8 cellular contexts compared by ENCODE assay signal in genomic region chr6:63053206-63053605, GRCh38.
DNase-seq lines count a peak whose midpoint lies in the region; ATAC-seq, FAIRE-seq and TF ChIP-seq lines count a peak whose summit lies in the region.
"Not testable (repeated sequence)": the region's sequence is repeated elsewhere in the genome, so short reads cannot be mapped to it uniquely, and the experiment has no call there.

No MANE protein-coding gene starts in this region.

- H3K9me3 Mint-ChIP-seq in WTC11 (peaks cover 30% of the 10 kb centered on the region), endodermal cell (peaks cover 11% of the 10 kb centered on the region)
- not testable (repeated sequence) for H3K9me3 Mint-ChIP-seq in progenitor cell of endocrine pancreas (ENCODE audit: low read depth)

- not testable (repeated sequence) for ATAC-seq in WTC11
- ATAC-seq in HepG2, result 0 out of 3 replicates have a peak, but pooled peaks have one; percentile 25

- peak overlapping the region; percentile 42 for H2AFZ ChIP-seq in HepG2 (ENCODE audit: low read length)

- DNase-seq in DMS53 (lab: John Stamatoyannopoulos, UW), result peak; percentile 11
- not testable (repeated sequence) for DNase-seq in H7; progenitor cell of endocrine pancreas (ENCODE audit: low spot score, unreplicated experiment)
- DNase-seq in NCI-H82 (lab: John Stamatoyannopoulos, UW), result peak; percentile 5
- peak; percentile 18 for DNase-seq in WTC11 (ENCODE audit: low spot score)
- DNase-seq in endodermal cell, result peak; percentile 77
- peak; percentile 45 for DNase-seq in HepG2 (ENCODE audit: low spot score)

- H3K9ac ChIP-seq in HUES64 (ENCODE audit: low read depth, low read length); endodermal cell (ENCODE audit: extremely low read depth, low read length, poor library complexity, severe bottlenecking); HepG2 (ENCODE audit: insufficient read depth, low read depth, low read length): not testable (repeated sequence)

- not testable (repeated sequence) for H3K27ac ChIP-seq in HUES64 (ENCODE audit: low read depth, low read length); endodermal cell (ENCODE audit: low read depth, low read length); HepG2 (ENCODE audit: extremely low read length, insufficient read depth, low read length)

- WGBS in HUES64, result 84% methylated on average over 9 of the region's 9 CpGs
- WGBS in endodermal cell (ENCODE audit: insufficient coverage in 1 of 2, insufficient read length in 1 of 2), 2 experiments, result 84 to 85% methylated on average over 4 to 9 of the region's 9 CpGs
- 0% methylated on average over 9 of the region's 9 CpGs for WGBS in HepG2 (ENCODE audit: low lambda C conversion rate)

- H4K20me1 ChIP-seq in HepG2 (ENCODE audit: insufficient read depth, low read length), result not testable (repeated sequence)

- H3K36me3 ChIP-seq in H7 (replicated peaks; ENCODE audit: control insufficient read depth, insufficient read depth, low read length); HUES64 (ENCODE audit: insufficient read depth, low read length); endodermal cell (ENCODE audit: control insufficient read depth, insufficient read depth, low read length); HepG2 (replicated peaks in 1 of 2; ENCODE audit: control insufficient read depth in 1 of 2, insufficient read depth in 2 of 2, low read length in 2 of 2): not testable (repeated sequence)

- TF ChIP-seq RAD21 in HepG2 (CRISPR knock-in tag; IDR thresholded peaks at IDR 0.05), result not testable (repeated sequence)

- not testable (repeated sequence) for FAIRE-seq in HepG2 (lab: Jason Lieb, UNC)

- not testable (repeated sequence) for H3K27ac Mint-ChIP-seq in WTC11, progenitor cell of endocrine pancreas
- peak overlapping the region; percentile 80 for H3K27ac Mint-ChIP-seq in endodermal cell

- in situ Hi-C loops in HepG2 (cut with HindIII; ENCODE audit: extremely low pct_ligation_motif_present, low pct_unique_long_range_greater_than_20kb), result loop anchor here (25.0 kb wide), 1 partner anchor 759 kb away; no protein-coding TSS in a partner anchor

- H3K36me3 Mint-ChIP-seq in WTC11, result peaks cover 15% of the 10 kb centered on the region
- H3K36me3 Mint-ChIP-seq in endodermal cell (ENCODE audit: low read depth); progenitor cell of endocrine pancreas (ENCODE audit: insufficient read depth): not testable (repeated sequence)

- not testable (repeated sequence) for H3K4me1 ChIP-seq in HUES64 (ENCODE audit: insufficient read depth, low read length); endodermal cell (ENCODE audit: control insufficient read depth, insufficient read depth, low read length)
- peaks cover 15% of the 10 kb centered on the region for H3K4me1 ChIP-seq in HepG2 (ENCODE audit: insufficient read depth, low read length)

- H3K27me3 Mint-ChIP-seq in WTC11 (ENCODE audit: low read depth); endodermal cell (ENCODE audit: insufficient read depth); progenitor cell of endocrine pancreas: not testable (repeated sequence)

- CTCF ChIA-PET in WTC11 (lab: Charles Lee); HepG2 (lab: Yijun Ruan, JAX; ENCODE audit: low intra/inter-chr PET ratio, low total read pairs): not testable (repeated sequence)

- POLR2A ChIA-PET in WTC11 (lab: Charles Lee); HepG2 (lab: Yijun Ruan, JAX): not testable (repeated sequence)

- BruUV-seq in HepG2 (replicated peaks; lab: Mats Ljungman, UMichigan), result not testable (repeated sequence)

- H3K4me3 ChIP-seq in H7 (ENCODE audit: insufficient read depth, low read depth, low read length) (peak overlapping the region; percentile 23), HUES64 (ENCODE audit: low read length) (peak overlapping the region; percentile 33), HepG2 (replicated peaks in 1 of 3; ENCODE audit: insufficient read depth in 1 of 3, low read depth in 2 of 3, low read length in 3 of 3) (peak overlapping the region; percentile 52 to 60 (median 54); a peak in 5 of 6 replicates)
- H3K4me3 ChIP-seq in endodermal cell (ENCODE audit: low read length), result not testable (repeated sequence)

- H3K4me3 Mint-ChIP-seq in WTC11, result peak overlapping the region; percentile 63
- peak overlapping the region; percentile 64 for H3K4me3 Mint-ChIP-seq in endodermal cell
- H3K4me3 Mint-ChIP-seq in progenitor cell of endocrine pancreas (ENCODE audit: low read depth), result peak overlapping the region; percentile 53

- not testable (repeated sequence) for TF ChIP-seq CTCF in WTC11 (IDR thresholded peaks at IDR 0.05); HepG2 (CRISPR knock-in tag; IDR thresholded peaks at IDR 0.05); progenitor cell of endocrine pancreas (IDR thresholded peaks at IDR 0.05; ENCODE audit: unreplicated experiment)
- peak; percentile 20 for TF ChIP-seq CTCF in endodermal cell (conservative IDR thresholded peaks at IDR 0.05)

- H3K9me3 ChIP-seq in HUES64 (ENCODE audit: insufficient read depth, low read depth, low read length); endodermal cell (ENCODE audit: control insufficient read depth, low read length); HepG2 (ENCODE audit: low read length): not testable (repeated sequence)

- not testable (repeated sequence) for H3K79me2 ChIP-seq in HepG2 (ENCODE audit: insufficient read depth, low read length)

- H3K4me1 Mint-ChIP-seq in WTC11; endodermal cell; progenitor cell of endocrine pancreas (ENCODE audit: low read depth): not testable (repeated sequence)

- H3K27me3 ChIP-seq in H7 (ENCODE audit: control insufficient read depth, insufficient read depth, low read length); HUES64 (ENCODE audit: insufficient read depth, low read length); endodermal cell (ENCODE audit: control insufficient read depth, insufficient read depth, low read length, poor library complexity, severe bottlenecking); HepG2 (ENCODE audit: control insufficient read depth in 1 of 2, insufficient read depth in 2 of 2, low read length in 2 of 2): not testable (repeated sequence)

- intact Hi-C loops in HepG2 (cut with micrococcal nuclease; ENCODE audit: unreplicated experiment), result not testable (repeated sequence)

- not testable (repeated sequence) for TF ChIP-seq EP300 in HepG2 (IDR thresholded peaks at IDR 0.05; ENCODE audit: low read depth in 2 of 2, low read length in 2 of 2); HepG2 (CRISPR knock-in tag; IDR thresholded peaks at IDR 0.05; ENCODE audit: borderline replicate concordance)

- TF ChIP-seq POLR2A in HepG2 (IDR thresholded peaks at IDR 0.05; ENCODE audit: insufficient read depth in 1 of 2, low read depth in 2 of 2, low read length in 2 of 2), result not testable (repeated sequence)

- peak overlapping the region; percentile 79 for H3K4me2 ChIP-seq in HepG2 (ENCODE audit: low read depth, low read length)

TF ChIP-seq in HepG2, 621 proteins besides CTCF, POLR2A, EP300 and RAD21 (continues in another document):
- TF ChIP-seq SP4 (CRISPR knock-in tag; IDR thresholded peaks at IDR 0.05) (peak; percentile 39; the same call in 1 of the 2 replicates), SALL1 (CRISPR knock-in tag; IDR thresholded peaks at IDR 0.05) (peak; percentile 28; the same call in 1 of the 2 replicates), DMAP1 (CRISPR knock-in tag; IDR thresholded peaks at IDR 0.05) (peak; percentile 47; the same call in 1 of the 2 replicates), GABPB1 (CRISPR knock-in tag; IDR thresholded peaks at IDR 0.05) (0 out of 2 replicates have a peak, but pooled peaks have one; percentile 19), THAP11 (CRISPR knock-in tag; IDR thresholded peaks at IDR 0.05) (0 out of 2 replicates have a peak, but pooled peaks have one; percentile 13), ZNF598 (CRISPR knock-in tag; IDR thresholded peaks at IDR 0.05; ENCODE audit: borderline replicate concordance) (0 out of 2 replicates have a peak, but pooled peaks have one; percentile 20)
- TF ChIP-seq, protein P1, sequence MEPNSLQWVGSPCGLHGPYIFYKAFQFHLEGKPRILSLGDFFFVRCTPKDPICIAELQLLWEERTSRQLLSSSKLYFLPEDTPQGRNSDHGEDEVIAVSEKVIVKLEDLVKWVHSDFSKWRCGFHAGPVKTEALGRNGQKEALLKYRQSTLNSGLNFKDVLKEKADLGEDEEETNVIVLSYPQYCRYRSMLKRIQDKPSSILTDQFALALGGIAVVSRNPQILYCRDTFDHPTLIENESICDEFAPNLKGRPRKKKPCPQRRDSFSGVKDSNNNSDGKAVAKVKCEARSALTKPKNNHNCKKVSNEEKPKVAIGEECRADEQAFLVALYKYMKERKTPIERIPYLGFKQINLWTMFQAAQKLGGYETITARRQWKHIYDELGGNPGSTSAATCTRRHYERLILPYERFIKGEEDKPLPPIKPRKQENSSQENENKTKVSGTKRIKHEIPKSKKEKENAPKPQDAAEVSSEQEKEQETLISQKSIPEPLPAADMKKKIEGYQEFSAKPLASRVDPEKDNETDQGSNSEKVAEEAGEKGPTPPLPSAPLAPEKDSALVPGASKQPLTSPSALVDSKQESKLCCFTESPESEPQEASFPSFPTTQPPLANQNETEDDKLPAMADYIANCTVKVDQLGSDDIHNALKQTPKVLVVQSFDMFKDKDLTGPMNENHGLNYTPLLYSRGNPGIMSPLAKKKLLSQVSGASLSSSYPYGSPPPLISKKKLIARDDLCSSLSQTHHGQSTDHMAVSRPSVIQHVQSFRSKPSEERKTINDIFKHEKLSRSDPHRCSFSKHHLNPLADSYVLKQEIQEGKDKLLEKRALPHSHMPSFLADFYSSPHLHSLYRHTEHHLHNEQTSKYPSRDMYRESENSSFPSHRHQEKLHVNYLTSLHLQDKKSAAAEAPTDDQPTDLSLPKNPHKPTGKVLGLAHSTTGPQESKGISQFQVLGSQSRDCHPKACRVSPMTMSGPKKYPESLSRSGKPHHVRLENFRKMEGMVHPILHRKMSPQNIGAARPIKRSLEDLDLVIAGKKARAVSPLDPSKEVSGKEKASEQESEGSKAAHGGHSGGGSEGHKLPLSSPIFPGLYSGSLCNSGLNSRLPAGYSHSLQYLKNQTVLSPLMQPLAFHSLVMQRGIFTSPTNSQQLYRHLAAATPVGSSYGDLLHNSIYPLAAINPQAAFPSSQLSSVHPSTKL (CRISPR knock-in tag; IDR thresholded peaks at IDR 0.05), result peak; percentile 56; the same call in 1 of the 2 replicates
